ENCODE assay signal across 8 cellular contexts in genomic region chr7:105532709-105533460, GRCh38. TPM values are rescaled to one million over a fixed set of nuclear protein-coding genes. Genes with fewer than 3 reads are reported as not detected.
DNase-seq lines count a peak whose midpoint lies in the region; ATAC-seq and TF ChIP-seq lines count a peak whose summit lies in the region.

No MANE protein-coding gene starts in this region.

- in situ Hi-C loops in Panc1 (cut with HindIII; ENCODE audit: low pct_unique_long_range_greater_than_20kb, low sequenced_read_pairs), result no loop called here

- H3K36me3 ChIP-seq in DOHH2 (ENCODE audit: control insufficient read depth, low read length), result peaks cover 56% of the 10 kb centered on the region
- H3K36me3 ChIP-seq in Panc1 (ENCODE audit: control insufficient read depth, insufficient read depth, low read length), result no peaks in the 10 kb centered on the region
- H3K36me3 ChIP-seq in parathyroid adenoma (ENCODE audit: control insufficient read depth, insufficient read depth, low read length), result no peaks in the 10 kb centered on the region

- CTCF ChIA-PET in Panc1 (lab: Charles Lee), result interaction anchor here (1.3 kb wide), 1 partner anchor 49 kb away, joined by 4 read pairs; the partner anchor contains the start of gene EFCAB10

- H3K4me3 ChIP-seq in DOHH2 (ENCODE audit: low read length), result peak overlapping the region; percentile 99
- H3K4me3 ChIP-seq in Panc1 (ENCODE audit: low read depth in 2 of 2, low read length in 2 of 2), result peak overlapping the region; percentile 89 to 95
- H3K4me3 ChIP-seq in parathyroid adenoma (ENCODE audit: low read depth, low read length), result peak overlapping the region; percentile 97

- no peak for ATAC-seq in Panc1
- no peak for ATAC-seq in HG03565 (IDR thresholded peaks at IDR 0.05; ENCODE audit: unreplicated experiment)

- TF ChIP-seq POLR2A in erythroblast (IDR thresholded peaks at IDR 0.05; ENCODE audit: low read length), result no peak

- H3K79me2 ChIP-seq in DOHH2 (ENCODE audit: control insufficient read depth, low read length), result peaks cover 48% of the 10 kb centered on the region
- peaks cover 10% of the 10 kb centered on the region for H3K79me2 ChIP-seq in parathyroid adenoma

- H3K27ac ChIP-seq in DOHH2 (ENCODE audit: low read depth, low read length), result peak overlapping the region; percentile 76
- peak overlapping the region; percentile 90 for H3K27ac ChIP-seq in Panc1 (ENCODE audit: low read length)
- peak overlapping the region; percentile 72 for H3K27ac ChIP-seq in parathyroid adenoma

- H3K27me3 ChIP-seq in DOHH2 (ENCODE audit: control insufficient read depth, low read length), result no peaks in the 10 kb centered on the region
- H3K27me3 ChIP-seq in Panc1 (ENCODE audit: control insufficient read depth, insufficient read depth, low read length), result no peaks in the 10 kb centered on the region
- H3K27me3 ChIP-seq in parathyroid adenoma (ENCODE audit: control insufficient read depth, insufficient read depth, low read length), result no peaks in the 10 kb centered on the region

- POLR2A ChIA-PET in Panc1 (lab: Charles Lee), result interaction anchor here (0.5 kb wide), 1 partner anchor 157 kb away, joined by 3 read pairs; no protein-coding TSS in a partner anchor

- peaks cover 19% of the 10 kb centered on the region for H3K4me1 ChIP-seq in DOHH2 (ENCODE audit: control insufficient read depth, low read length)
- peaks cover 8% of the 10 kb centered on the region for H3K4me1 ChIP-seq in Panc1 (ENCODE audit: control insufficient read depth, insufficient read depth, low read length)
- H3K4me1 ChIP-seq in parathyroid adenoma, result peaks cover 6% of the 10 kb centered on the region

- H3K9me2 ChIP-seq in DOHH2 (replicated peaks; ENCODE audit: control insufficient read depth, low read length), result no peaks in the 10 kb centered on the region

- BruUV-seq in Panc1 (replicated peaks; lab: Mats Ljungman, UMichigan), result TSS peak; percentile 87

- H3K9ac ChIP-seq in parathyroid adenoma, result peak overlapping the region; percentile 53

- TF ChIP-seq CTCF in DOHH2 (IDR thresholded peaks at IDR 0.05; ENCODE audit: low read depth, low read length, poor library complexity, severe bottlenecking) (no peak), Panc1 (IDR thresholded peaks at IDR 0.05) (no peak), parathyroid adenoma (IDR thresholded peaks at IDR 0.05) (no peak)

- peak overlapping the region; percentile 93 for H3K4me2 ChIP-seq in DOHH2 (ENCODE audit: low read length)
- H3K4me2 ChIP-seq in parathyroid adenoma (ENCODE audit: low read length), result peak overlapping the region; percentile 85

- peak overlapping the region; percentile 84 for H2AFZ ChIP-seq in parathyroid adenoma

- DNase-seq in Panc1 (ENCODE audit: low read depth, low spot score), result no peak
- DNase-seq in erythroblast (lab: John Stamatoyannopoulos, UW), result peak; percentile 32 to 70
- DNase-seq in GF-D8 (lab: John Stamatoyannopoulos, UW), result no peak
- DNase-seq in COLO668 (lab: John Stamatoyannopoulos, UW; ENCODE audit: unreplicated experiment), result no peak
- DNase-seq in SHP77 (lab: John Stamatoyannopoulos, UW), result no peak

- H3K9me3 ChIP-seq in DOHH2 (ENCODE audit: control insufficient read depth, insufficient read depth, low read length) (no peaks in the 10 kb centered on the region), Panc1 (ENCODE audit: control insufficient read depth, insufficient read depth, low read depth, low read length) (no peaks in the 10 kb centered on the region), parathyroid adenoma (ENCODE audit: control insufficient read depth, low read length) (no peaks in the 10 kb centered on the region)

- intact Hi-C loops in Panc1 (cut with micrococcal nuclease; ENCODE audit: unreplicated experiment), result no loop called here

- peaks cover 6% of the 10 kb centered on the region; the same call in 1 of the 2 replicates for H4K20me1 ChIP-seq in DOHH2 (ENCODE audit: control insufficient read depth, insufficient read depth, low read depth, low read length)

- H3F3A ChIP-seq in DOHH2 (ENCODE audit: control insufficient read depth, insufficient read depth), result 0 out of 2 replicates have a peak, but pooled peaks cover 4% of the 10 kb centered on the region

RNA-seq across cellular contexts. Expression of gene RINT1, which starts 0.9 kb away (rescaled TPM):
- 18.1 TPM for total RNA-seq in Panc1 (2021; ENCODE audit: unreplicated experiment)
- polyA plus RNA-seq in Panc1 (2012; ENCODE audit: insufficient read length), result 14.3 TPM

RNA-seq across cellular contexts. Expression of gene PUS7, which starts 10.8 kb away (rescaled TPM):
- 30.7 TPM for total RNA-seq in Panc1 (2021; ENCODE audit: unreplicated experiment)
- polyA plus RNA-seq in Panc1 (2012; ENCODE audit: insufficient read length), result 7.9 TPM

RNA-seq across cellular contexts. Expression of gene EFCAB10, which starts 48.4 kb away (rescaled TPM):
- not detected for total RNA-seq in Panc1 (2021; ENCODE audit: unreplicated experiment)
- polyA plus RNA-seq in Panc1 (2012; ENCODE audit: insufficient read length), result 0.42 TPM

Comparison
In these comparisons a context has a peak if more than half of its experiments do, and no peak if none do; other contexts are left out.
1. DNase-seq: peak in erythroblast (2 of 2); none in Panc1 (single experiment), GF-D8 (single experiment), COLO668 (single experiment) and SHP77 (0 of 2).
2. Peak in every context shown above with its lines, with median percentiles within 50 percentile points of each other: H3K27ac ChIP-seq and H3K4me3 ChIP-seq.